23 cellular contexts compared by ENCODE assay signal in genomic region chr14:105425823-105426247, GRCh38. TPM values are rescaled to one million over a fixed set of nuclear protein-coding genes. Genes with fewer than 3 reads are reported as not detected.
A peak's percentile ranks its signal among the peaks of the same experiment; 100 is the strongest.
DNase-seq lines count a peak whose midpoint lies in the region; ATAC-seq, FAIRE-seq and TF ChIP-seq lines count a peak whose summit lies in the region.
"Had no signal": no experiment of that assay in that cellular context is flagged by ENCODE, and none has a peak within 500 bp of the region (broad histone marks: within the 10 kb centered on the region; RNA-seq: fewer than 3 reads in every experiment).

No MANE protein-coding gene starts in this region.

- no peak overlapping the region for H2BK15ac ChIP-seq in H1 (ENCODE audit: low read length)

- H3K27me3 ChIP-seq in H7 (ENCODE audit: control insufficient read depth, insufficient read depth, low read length) (no peaks in the 10 kb centered on the region), H1 (replicated peaks in 1 of 4; ENCODE audit: control insufficient read depth in 3 of 4, extremely low read depth in 1 of 4, insufficient read depth in 3 of 4, low read length in 3 of 4) (no peaks in the 10 kb centered on the region), trophoblast cell (ENCODE audit: insufficient read depth, low read length) (no peaks in the 10 kb centered on the region)

- no peaks in the 10 kb centered on the region for H3K9me3 Mint-ChIP-seq in activated naive CD4-positive, alpha-beta T cell treated with anti-CD3 and anti-CD28 coated beads, Interleukin-2, amount 50 U/mL, for 24 hours
- no peaks in the 10 kb centered on the region for H3K9me3 Mint-ChIP-seq in activated CD4-positive, alpha-beta memory T cell treated with anti-CD3 and anti-CD28 coated beads, Interleukin-2, amount 10 ng/mL, durations not matched to agents 7 days and 5 days
- H3K9me3 Mint-ChIP-seq: CD4-positive, alpha-beta T cell; IgD-negative memory B cell had no signal

- DNase-seq in activated naive CD4-positive, alpha-beta T cell (lab: John Stamatoyannopoulos, UW) = no peak
- DNase-seq in H7 = peak; percentile 67
- no peak for DNase-seq in H1 (ENCODE audit: low read depth in 1 of 2, low spot score in 2 of 2)
- no peak for DNase-seq in trophoblast cell
- DNase-seq in stimulated activated naive CD4-positive, alpha-beta T cell treated with Interleukin-2 at 50 U/mL for 16 hours (lab: John Stamatoyannopoulos, UW) = no peak
- no peak for DNase-seq in activated CD4-positive, alpha-beta memory T cell treated with anti-CD3 and anti-CD28 coated beads, Interleukin-2, amount 10 ng/mL, durations not matched to agents 7 days and 5 days
- DNase-seq: AML-193; Caco-2; CD4-positive, alpha-beta T cell; DMS153; DMS79; GDM1; HFFc6 had no signal

- H4K91ac ChIP-seq in H1 (replicated peaks; ENCODE audit: insufficient read length, low read length) (no peak overlapping the region), trophoblast cell (ENCODE audit: low read depth, low read length) (no peak overlapping the region)

- no peak overlapping the region for H2BK20ac ChIP-seq in H1 (ENCODE audit: low read length)

- H3K4me1 ChIP-seq in H1 (replicated peaks in 1 of 4; ENCODE audit: control insufficient read depth in 3 of 4, insufficient read depth in 4 of 4, low read length in 3 of 4) = peaks cover 0 to 14% (median 12%) of the 10 kb centered on the region in 4 experiments; a peak in 5 of 7 replicates
- H3K4me1 ChIP-seq in trophoblast cell (ENCODE audit: control insufficient read depth in 1 of 2, insufficient read depth in 2 of 2, low read length in 2 of 2) = peaks cover 11 to 15% of the 10 kb centered on the region in 2 experiments

- H4K8ac ChIP-seq in H1 (ENCODE audit: extremely low read depth, insufficient read depth, low read length) = peak overlapping the region; percentile 71; the same call in 1 of the 2 replicates
- no peak overlapping the region for H4K8ac ChIP-seq in trophoblast cell (ENCODE audit: low read depth, low read length)

- H2BK5ac ChIP-seq in H1 (ENCODE audit: low read depth, low read length) = no peak overlapping the region
- no peak overlapping the region for H2BK5ac ChIP-seq in trophoblast cell (ENCODE audit: low read depth, low read length, poor library complexity)

- no peak overlapping the region for H3K23ac ChIP-seq in H1 (ENCODE audit: insufficient read length)
- H3K23ac ChIP-seq in trophoblast cell (ENCODE audit: low read length) = no peak overlapping the region

- POLR2A ChIA-PET in H1 (lab: Charles Lee; ENCODE audit: partially characterized antibody) = interaction anchor here (1.7 kb wide), 1 partner anchor 12 kb away, joined by 4 read pairs; no protein-coding TSS in a partner anchor
- POLR2A ChIA-PET in activated CD4-positive, alpha-beta memory T cell treated with anti-CD3 and anti-CD28 coated beads, Interleukin-2, amount 10 ng/mL, durations not matched to agents 7 days and 5 days (lab: Charles Lee) = no interaction called here

- H2BK12ac ChIP-seq in H1 (ENCODE audit: low read depth, low read length) = no peak overlapping the region
- H2BK12ac ChIP-seq in trophoblast cell (ENCODE audit: low read length) = no peak overlapping the region

- H4K20me1 ChIP-seq in H1 (replicated peaks in 1 of 2; ENCODE audit: control insufficient read depth in 1 of 2, insufficient read depth in 2 of 2, low read length in 2 of 2) = peaks cover 53 to 57% of the 10 kb centered on the region in 2 experiments

- H3K56ac ChIP-seq in H1 (replicated peaks; ENCODE audit: insufficient read length, low read depth, low read length) = no peak overlapping the region

- TF ChIP-seq RAD21 in H1 (IDR thresholded peaks at IDR 0.05 in 1 of 2, conservative IDR thresholded peaks at IDR 0.05 in 1 of 2; ENCODE audit: low read depth in 2 of 2, low read length in 2 of 2) = no peak

- no peak overlapping the region for H3K4me3 ChIP-seq in H7 (ENCODE audit: insufficient read depth, low read depth, low read length)
- no peak overlapping the region for H3K4me3 ChIP-seq in H1 (ENCODE audit: extremely low read depth in 1 of 4, insufficient read depth in 2 of 4, low read depth in 3 of 4, low read length in 4 of 4)
- no peak overlapping the region for H3K4me3 ChIP-seq in trophoblast cell (ENCODE audit: low read depth, low read length)
- H3K4me3 ChIP-seq: A549 had no signal

- H3K36me3 Mint-ChIP-seq in activated naive CD4-positive, alpha-beta T cell treated with anti-CD3 and anti-CD28 coated beads, Interleukin-2, amount 50 U/mL, for 24 hours = peaks cover 10% of the 10 kb centered on the region
- peaks cover 36% of the 10 kb centered on the region for H3K36me3 Mint-ChIP-seq in activated CD4-positive, alpha-beta memory T cell treated with anti-CD3 and anti-CD28 coated beads, Interleukin-2, amount 10 ng/mL, durations not matched to agents 7 days and 5 days (ENCODE audit: low read depth)

- H3K27ac Mint-ChIP-seq in activated naive CD4-positive, alpha-beta T cell treated with anti-CD3 and anti-CD28 coated beads, Interleukin-2, amount 50 U/mL, for 24 hours = peak overlapping the region; percentile 23
- no peak overlapping the region for H3K27ac Mint-ChIP-seq in activated CD4-positive, alpha-beta memory T cell treated with anti-CD3 and anti-CD28 coated beads, Interleukin-2, amount 10 ng/mL, durations not matched to agents 7 days and 5 days
- H3K27ac Mint-ChIP-seq: CD4-positive, alpha-beta T cell; HFFc6; IgD-negative memory B cell had no signal

- no peak overlapping the region for H2BK120ac ChIP-seq in H1 (replicated peaks; ENCODE audit: low read depth, low read length)
- H2BK120ac ChIP-seq in trophoblast cell (ENCODE audit: insufficient read depth, low read length, poor library complexity) = no peak overlapping the region

- H3K14ac ChIP-seq in H1 (ENCODE audit: insufficient read length) (no peak overlapping the region), trophoblast cell (ENCODE audit: low read length) (no peak overlapping the region)

- 90% methylated on average over 23 of the region's 23 CpGs; no CpG with 5 or more reads in 1 of the 2 experiments for WGBS in H1 (ENCODE audit: extremely low coverage in 1 of 2, insufficient coverage in 1 of 2, insufficient read length in 1 of 2, insufficient replicate concordance in 2 of 2, low coverage in 1 of 2, low lambda C conversion rate in 2 of 2, missing lambda C conversion rate in 1 of 2), 2 experiments
- WGBS in trophoblast cell (ENCODE audit: extremely low coverage, insufficient coverage, insufficient read length) = no CpG with 5 or more reads among the region's 23 CpGs

- H3K9ac ChIP-seq in H1 (replicated peaks in 1 of 4; ENCODE audit: extremely low read depth in 1 of 4, low read depth in 3 of 4, low read length in 3 of 4) (no peak overlapping the region), trophoblast cell (ENCODE audit: low read length) (no peak overlapping the region)

- H2AK5ac ChIP-seq in H1 (ENCODE audit: low read depth, low read length) (no peak overlapping the region), trophoblast cell (ENCODE audit: low read length) (no peak overlapping the region)

- H3K79me1 ChIP-seq in H1 (ENCODE audit: low read depth, low read length) = peaks cover 28% of the 10 kb centered on the region
- H3K79me1 ChIP-seq in trophoblast cell (ENCODE audit: low read length) = no peaks in the 10 kb centered on the region

- no peak for ATAC-seq in HG02981 (IDR thresholded peaks at IDR 0.05; ENCODE audit: unreplicated experiment)
- ATAC-seq: A549, HCT116 had no signal

- no peak overlapping the region for H3K27ac ChIP-seq in H1 (ENCODE audit: low read depth, low read length)
- H3K27ac ChIP-seq in trophoblast cell (ENCODE audit: low read depth, low read length) = no peak overlapping the region
- H3K27ac ChIP-seq: 22Rv1, A549, C4-2B had no signal

- no peak overlapping the region for H4K12ac ChIP-seq in trophoblast cell (ENCODE audit: low read depth, low read length)

- H3K4me1 Mint-ChIP-seq in activated naive CD4-positive, alpha-beta T cell treated with anti-CD3 and anti-CD28 coated beads, Interleukin-2, amount 50 U/mL, for 24 hours = peaks cover 28% of the 10 kb centered on the region
- peaks cover 27% of the 10 kb centered on the region for H3K4me1 Mint-ChIP-seq in activated CD4-positive, alpha-beta memory T cell treated with anti-CD3 and anti-CD28 coated beads, Interleukin-2, amount 10 ng/mL, durations not matched to agents 7 days and 5 days

- H2AFZ ChIP-seq in H1 (ENCODE audit: low read length) (no peak overlapping the region), trophoblast cell (ENCODE audit: insufficient read depth, low read length, poor library complexity) (no peak overlapping the region)

- H3K9me3 ChIP-seq in H1 (ENCODE audit: insufficient read depth in 2 of 2, low read depth in 1 of 2, low read length in 1 of 2) (no peaks in the 10 kb centered on the region), trophoblast cell (ENCODE audit: insufficient read depth, low read depth, low read length) (peaks cover 8% of the 10 kb centered on the region)
- H3K9me3 ChIP-seq: A549, Caco-2 had no signal

- no peak overlapping the region for H3K4me2 ChIP-seq in H1 (ENCODE audit: insufficient read depth in 1 of 2, low read depth in 2 of 2, low read length in 2 of 2)
- no peak overlapping the region for H3K4me2 ChIP-seq in trophoblast cell (ENCODE audit: low read length)
- H3K4me2 ChIP-seq: A549 had no signal

- TF ChIP-seq CTCF in H1 (IDR thresholded peaks at IDR 0.05; ENCODE audit: control extremely low read depth in 1 of 3, insufficient read depth in 1 of 3, low read depth in 1 of 3, low read length in 3 of 3) = no peak

- CTCF ChIA-PET in H1 (lab: Charles Lee; ENCODE audit: partially characterized antibody) = interaction anchor here (0.6 kb wide), 1 partner anchor 64 kb away, joined by 3 read pairs; no protein-coding TSS in a partner anchor
- CTCF ChIA-PET in activated CD4-positive, alpha-beta memory T cell treated with anti-CD3 and anti-CD28 coated beads, Interleukin-2, amount 10 ng/mL, durations not matched to agents 7 days and 5 days (lab: Charles Lee) = no interaction called here

- H3K36me3 ChIP-seq in H7 (replicated peaks; ENCODE audit: control insufficient read depth, insufficient read depth, low read length) = peaks cover 4% of the 10 kb centered on the region
- peaks cover 0 to 11% (median 2%) of the 10 kb centered on the region in 4 experiments; a peak in 3 of 8 replicates for H3K36me3 ChIP-seq in H1 (ENCODE audit: control insufficient read depth in 2 of 4, insufficient read depth in 4 of 4, low read length in 3 of 4)
- peaks cover 21 to 29% of the 10 kb centered on the region in 2 experiments for H3K36me3 ChIP-seq in trophoblast cell (ENCODE audit: control insufficient read depth in 1 of 2, insufficient read depth in 2 of 2, low read length in 2 of 2)

- no peak overlapping the region for H3K4ac ChIP-seq in H1 (replicated peaks; ENCODE audit: insufficient read length, low read depth, low read length)
- peak overlapping the region; percentile 66 for H3K4ac ChIP-seq in trophoblast cell (ENCODE audit: low read depth, low read length)

- no peak overlapping the region for H3K4me3 Mint-ChIP-seq in activated naive CD4-positive, alpha-beta T cell treated with anti-CD3 and anti-CD28 coated beads, Interleukin-2, amount 50 U/mL, for 24 hours
- no peak overlapping the region for H3K4me3 Mint-ChIP-seq in activated CD4-positive, alpha-beta memory T cell treated with anti-CD3 and anti-CD28 coated beads, Interleukin-2, amount 10 ng/mL, durations not matched to agents 7 days and 5 days
- H3K4me3 Mint-ChIP-seq: CD4-positive, alpha-beta T cell; HFFc6; IgD-negative memory B cell had no signal

- peaks cover 1% of the 10 kb centered on the region for H3K23me2 ChIP-seq in H1 (ENCODE audit: low read depth, low read length)

- H3K18ac ChIP-seq in H1 (ENCODE audit: extremely low read depth, low read length) (no peak overlapping the region), trophoblast cell (ENCODE audit: low read length) (no peak overlapping the region)

- no peak for FAIRE-seq in H1 (lab: Jason Lieb, UNC)
- FAIRE-seq: A549, GM19239, H54, HTR-8/SVneo had no signal

- peaks cover 30 to 92% of the 10 kb centered on the region in 2 experiments; a peak in 3 of 4 replicates for H3K79me2 ChIP-seq in H1 (ENCODE audit: control insufficient read depth in 1 of 2, insufficient read depth in 2 of 2, low read length in 2 of 2)
- peaks cover 9% of the 10 kb centered on the region for H3K79me2 ChIP-seq in trophoblast cell (ENCODE audit: control insufficient read depth, insufficient read depth, low read length, poor library complexity)

- H4K5ac ChIP-seq in H1 (ENCODE audit: insufficient read length, low read depth, low read length) = no peak overlapping the region

- no peaks in the 10 kb centered on the region for H3K27me3 Mint-ChIP-seq in activated naive CD4-positive, alpha-beta T cell treated with anti-CD3 and anti-CD28 coated beads, Interleukin-2, amount 50 U/mL, for 24 hours
- H3K27me3 Mint-ChIP-seq in activated CD4-positive, alpha-beta memory T cell treated with anti-CD3 and anti-CD28 coated beads, Interleukin-2, amount 10 ng/mL, durations not matched to agents 7 days and 5 days = no peaks in the 10 kb centered on the region
- H3K27me3 Mint-ChIP-seq: CD4-positive, alpha-beta T cell; IgD-negative memory B cell had no signal

- TF ChIP-seq POLR2A in H1 (IDR thresholded peaks at IDR 0.05; ENCODE audit: control extremely low read depth in 1 of 2, low read depth in 2 of 2, low read length in 2 of 2) = no peak

- TF ChIP-seq EP300 in H1 (IDR thresholded peaks at IDR 0.05; ENCODE audit: borderline replicate concordance in 1 of 2, low read depth in 2 of 2, low read length in 2 of 2) = no peak

RNA-seq across cellular contexts. Expression of gene MTA1, which starts 6.2 kb away (rescaled TPM):
- total RNA-seq in H7 (2014; rRNA removed; shearing (Covaris generic)) = 120 and 160 TPM in 2 replicates
- total RNA-seq in H1 (2021; fragmentation: NEBNext Ultra II Directional; extraction: Animal tissue kit (Norgen Biotek cat#: 25700)) = 217 and 221 TPM in 2 replicates
- polyA plus RNA-seq in H1 (2011; rRNA removed) = 73.9 and 159 TPM in 2 replicates
- polyA plus RNA-seq in H1 (2011; cell fraction: cytosol; rRNA removed) = 107 TPM
- polyA plus RNA-seq in H1 (2011; cell fraction: nucleus; rRNA removed) = 578 TPM
- 172 to 212 TPM (median 181 TPM) in 4 replicates for polyA plus RNA-seq in H1 (2012, experiment 1 of 2)
- 113 TPM for polyA plus RNA-seq in H1 (2012, experiment 2 of 2)
- 173 TPM for polyA plus RNA-seq in H1 (2013, experiment 1 of 2)
- 167 TPM for polyA plus RNA-seq in H1 (2013, experiment 2 of 2)
- polyA minus RNA-seq in H1 (2011; rRNA and poly(A)+ RNA removed) = 58.7 and 60.2 TPM in 2 replicates
- polyA minus RNA-seq in H1 (2011; cell fraction: cytosol; rRNA and poly(A)+ RNA removed) = 171 TPM
- 231 TPM for polyA minus RNA-seq in H1 (2011; cell fraction: nucleus; rRNA and poly(A)+ RNA removed)
- polyA plus RNA-seq in trophoblast cell (2013) = 90.0 and 91.2 TPM in 2 replicates
- total RNA-seq in activated CD4-positive, alpha-beta memory T cell treated with anti-CD3 and anti-CD28 coated beads, Interleukin-2, amount 10 ng/mL, durations not matched to agents 7 days and 5 days = 100 to 1,000 TPM in 1 of 2 experiments, 10 to 100 TPM in 1; 98.5 to 103 TPM

RNA-seq across cellular contexts. Expression of gene TEX22, which starts 27.5 kb away (rescaled TPM):
- total RNA-seq in H7 (2014; rRNA removed; shearing (Covaris generic)) = 0.42 and 1.1 TPM in 2 replicates
- total RNA-seq in H1 (2021; fragmentation: NEBNext Ultra II Directional; extraction: Animal tissue kit (Norgen Biotek cat#: 25700)) = 0.39 and 0.82 TPM in 2 replicates
- 0.24 and 0.67 TPM in 2 replicates for polyA plus RNA-seq in H1 (2011; rRNA removed)
- 0.70 TPM for polyA plus RNA-seq in H1 (2011; cell fraction: cytosol; rRNA removed)
- 5.9 TPM for polyA plus RNA-seq in H1 (2011; cell fraction: nucleus; rRNA removed)
- 0.28 to 0.54 TPM (median 0.42 TPM) in 4 replicates for polyA plus RNA-seq in H1 (2012, experiment 1 of 2)
- 0.05 TPM for polyA plus RNA-seq in H1 (2012, experiment 2 of 2)
- 0.14 TPM for polyA plus RNA-seq in H1 (2013, experiment 1 of 2)
- 0.07 TPM for polyA plus RNA-seq in H1 (2013, experiment 2 of 2)
- polyA minus RNA-seq in H1 (2011; rRNA and poly(A)+ RNA removed) = 0.10 and 0.16 TPM in 2 replicates
- not detected for polyA minus RNA-seq in H1 (2011; cell fraction: cytosol; rRNA and poly(A)+ RNA removed)
- polyA minus RNA-seq in H1 (2011; cell fraction: nucleus; rRNA and poly(A)+ RNA removed) = 1.5 TPM
- polyA plus RNA-seq in trophoblast cell (2013) = 0.04 and 0.10 TPM in 2 replicates
- total RNA-seq in activated CD4-positive, alpha-beta memory T cell treated with anti-CD3 and anti-CD28 coated beads, Interleukin-2, amount 10 ng/mL, durations not matched to agents 7 days and 5 days = 1 to 10 TPM; 2.6 to 4.4 TPM

RNA-seq across cellular contexts. Expression of gene CRIP2, which starts 48.8 kb away (rescaled TPM):
- total RNA-seq in H7 (2014; rRNA removed; shearing (Covaris generic)) = 3.7 and 8.7 TPM in 2 replicates
- 4.0 and 4.2 TPM in 2 replicates for total RNA-seq in H1 (2021; fragmentation: NEBNext Ultra II Directional; extraction: Animal tissue kit (Norgen Biotek cat#: 25700))
- polyA plus RNA-seq in H1 (2011; rRNA removed) = 13.5 and 28.4 TPM in 2 replicates
- polyA plus RNA-seq in H1 (2011; cell fraction: cytosol; rRNA removed) = 11.7 TPM
- polyA plus RNA-seq in H1 (2011; cell fraction: nucleus; rRNA removed) = 18.2 TPM
- polyA plus RNA-seq in H1 (2012, experiment 1 of 2) = 6.1 to 9.1 TPM (median 7.6 TPM) in 4 replicates
- 5.1 TPM for polyA plus RNA-seq in H1 (2012, experiment 2 of 2)
- polyA plus RNA-seq in H1 (2013, experiment 1 of 2) = 6.7 TPM
- polyA plus RNA-seq in H1 (2013, experiment 2 of 2) = 7.7 TPM
- 0.76 and 0.83 TPM in 2 replicates for polyA minus RNA-seq in H1 (2011; rRNA and poly(A)+ RNA removed)
- polyA minus RNA-seq in H1 (2011; cell fraction: cytosol; rRNA and poly(A)+ RNA removed) = 3.4 TPM
- 3.5 TPM for polyA minus RNA-seq in H1 (2011; cell fraction: nucleus; rRNA and poly(A)+ RNA removed)
- 85.1 and 90.0 TPM in 2 replicates for polyA plus RNA-seq in trophoblast cell (2013)
- total RNA-seq in activated CD4-positive, alpha-beta memory T cell treated with anti-CD3 and anti-CD28 coated beads, Interleukin-2, amount 10 ng/mL, durations not matched to agents 7 days and 5 days = 1 to 10 TPM; 1.8 to 1.9 TPM
